ENCODE assay signal across 10 cellular contexts in the genomic region with DNA sequence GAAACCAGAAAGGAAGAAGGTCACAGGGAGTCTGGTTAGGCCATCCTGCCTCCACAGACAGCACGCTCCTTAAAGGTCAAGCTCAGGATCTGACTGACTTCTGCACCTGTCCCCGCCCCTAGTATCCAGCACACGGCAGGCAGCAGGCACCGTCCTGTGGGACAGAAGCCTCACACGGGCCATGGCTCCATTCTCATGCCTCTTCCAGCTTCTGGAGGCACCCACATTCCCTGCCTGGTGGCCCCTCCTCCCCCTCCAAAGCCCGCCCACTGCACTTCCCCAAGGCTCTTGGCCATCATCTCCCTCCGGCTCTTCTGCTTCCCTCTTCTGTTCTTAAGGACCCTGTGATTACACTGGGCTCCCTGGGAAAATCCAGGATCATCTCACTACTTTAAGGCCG. TPM values are rescaled to one million over a fixed set of nuclear protein-coding genes. Genes with fewer than 3 reads are reported as not detected.
DNase-seq lines count a peak whose midpoint lies in the region; ATAC-seq and TF ChIP-seq lines count a peak whose summit lies in the region.
"Had no signal": no experiment of that assay in that cellular context is flagged by ENCODE, and none has a peak within 500 bp of the region (broad histone marks: within the 10 kb centered on the region; RNA-seq: fewer than 3 reads in every experiment).

No MANE protein-coding gene starts in this region.

- no peaks in the 10 kb centered on the region for H3K27me3 ChIP-seq in CD4-positive, CD25-positive, alpha-beta regulatory T cell (ENCODE audit: control insufficient read depth, insufficient read depth, low read length)
- H3K27me3 ChIP-seq in duodenal mucosa (ENCODE audit: control insufficient read depth in 1 of 2, insufficient read depth in 2 of 2, low read length in 2 of 2): no peaks in the 10 kb centered on the region
- H3K27me3 ChIP-seq in neural progenitor cell: no peaks in the 10 kb centered on the region
- H3K27me3 ChIP-seq in trophoblast cell (ENCODE audit: insufficient read depth, low read length): no peaks in the 10 kb centered on the region

- H3K18ac ChIP-seq in trophoblast cell (ENCODE audit: low read length): no peak overlapping the region

- H2AK5ac ChIP-seq in trophoblast cell (ENCODE audit: low read length): no peak overlapping the region

- peaks cover 55% of the 10 kb centered on the region for H4K20me1 ChIP-seq in neural progenitor cell (ENCODE audit: low read depth)

- POLR2A ChIA-PET in HEK293 (lab: Yijun Ruan, JAX): interaction anchor here (0.6 to 1.6 kb wide), 2 partner anchors 10 to 1439 kb away, joined by 3 to 6 read pairs; no protein-coding TSS in a partner anchor

- H3F3A ChIP-seq in neural progenitor cell (ENCODE audit: low read depth): no peaks in the 10 kb centered on the region

- no peak overlapping the region for H4K8ac ChIP-seq in trophoblast cell (ENCODE audit: low read depth, low read length)

- no peak overlapping the region for H3K14ac ChIP-seq in trophoblast cell (ENCODE audit: low read length)

- H3K27me3 Mint-ChIP-seq in CD4-positive, CD25-positive, alpha-beta regulatory T cell: peaks cover 15% of the 10 kb centered on the region
- peaks cover 13% of the 10 kb centered on the region for H3K27me3 Mint-ChIP-seq in neural progenitor cell (ENCODE audit: insufficient read depth, low read depth)
- no peaks in the 10 kb centered on the region for H3K27me3 Mint-ChIP-seq in stimulated activated naive CD8-positive, alpha-beta T cell treated with anti-CD3 and anti-CD28 coated beads, Interleukin-15, amount 100 ng/mL, for 72 hours

- H3K4me1 Mint-ChIP-seq in CD4-positive, CD25-positive, alpha-beta regulatory T cell: peaks cover 8 to 68% (median 42%) of the 10 kb centered on the region in 4 donors
- peaks cover 38% of the 10 kb centered on the region for H3K4me1 Mint-ChIP-seq in neural progenitor cell
- H3K4me1 Mint-ChIP-seq in stimulated activated naive CD8-positive, alpha-beta T cell treated with anti-CD3 and anti-CD28 coated beads, Interleukin-15, amount 100 ng/mL, for 72 hours: peaks cover 70% of the 10 kb centered on the region

- no peak overlapping the region for H2BK12ac ChIP-seq in trophoblast cell (ENCODE audit: low read length)

- no peaks in the 10 kb centered on the region for H3K9me3 ChIP-seq in CD4-positive, CD25-positive, alpha-beta regulatory T cell (ENCODE audit: control insufficient read depth in 2 of 2, low read length in 2 of 2)
- H3K9me3 ChIP-seq in HEK293 (ENCODE audit: control insufficient read depth, insufficient read depth, low read depth, low read length) (no peaks in the 10 kb centered on the region), duodenal mucosa (ENCODE audit: control insufficient read depth in 1 of 2, low read length in 2 of 2) (no peaks in the 10 kb centered on the region), neural progenitor cell (ENCODE audit: low read depth) (no peaks in the 10 kb centered on the region), trophoblast cell (ENCODE audit: insufficient read depth, low read depth, low read length) (no peaks in the 10 kb centered on the region)

- peaks cover 9% of the 10 kb centered on the region for H3K36me3 ChIP-seq in CD4-positive, CD25-positive, alpha-beta regulatory T cell (ENCODE audit: control insufficient read depth, insufficient read depth, low read length)
- H3K36me3 ChIP-seq in HEK293 (ENCODE audit: control insufficient read depth in 2 of 2, insufficient read depth in 1 of 2, low read length in 2 of 2) (peaks cover 0 to 37% of the 10 kb centered on the region in 2 experiments; a peak in 1 of 3 replicates), duodenal mucosa (ENCODE audit: control insufficient read depth in 1 of 2, insufficient read depth in 2 of 2, low read length in 2 of 2) (peaks cover 0 to 18% of the 10 kb centered on the region in 2 donors), neural progenitor cell (no peaks in the 10 kb centered on the region), trophoblast cell (ENCODE audit: control insufficient read depth in 1 of 2, insufficient read depth in 2 of 2, low read length in 2 of 2) (peaks cover 15 to 17% of the 10 kb centered on the region in 2 experiments)

- no peak overlapping the region for H4K12ac ChIP-seq in trophoblast cell (ENCODE audit: low read depth, low read length)

- H2AFZ ChIP-seq in neural progenitor cell (replicated peaks) (no peak overlapping the region), trophoblast cell (ENCODE audit: insufficient read depth, low read length, poor library complexity) (no peak overlapping the region)

- H4K91ac ChIP-seq in trophoblast cell (ENCODE audit: low read depth, low read length): no peak overlapping the region

- no peak overlapping the region for H3K4me3 ChIP-seq in CD4-positive, CD25-positive, alpha-beta regulatory T cell (ENCODE audit: low read depth, low read length)
- H3K4me3 ChIP-seq in HEK293 (ENCODE audit: low read depth, low read length): no peak overlapping the region
- H3K4me3 ChIP-seq in duodenal mucosa (ENCODE audit: low read depth in 1 of 2, low read length in 2 of 2): peak overlapping the region; percentile 37 to 63
- H3K4me3 ChIP-seq in neural progenitor cell: no peak overlapping the region
- H3K4me3 ChIP-seq in trophoblast cell (ENCODE audit: low read depth, low read length): no peak overlapping the region

- TF ChIP-seq CTCF in HEK293 (tag by site-specific recombination; IDR thresholded peaks at IDR 0.05) (no peak), neural progenitor cell (IDR thresholded peaks at IDR 0.05) (no peak)

- H3K79me1 ChIP-seq in trophoblast cell (ENCODE audit: low read length): peaks cover 14% of the 10 kb centered on the region

- no CpG with 5 or more reads among the region's 8 CpGs for WGBS in trophoblast cell (ENCODE audit: extremely low coverage, insufficient coverage, insufficient read length)

- peak overlapping the region; percentile 74 to 85 (median 75) for H3K27ac Mint-ChIP-seq in CD4-positive, CD25-positive, alpha-beta regulatory T cell
- no peak overlapping the region for H3K27ac Mint-ChIP-seq in neural progenitor cell
- H3K27ac Mint-ChIP-seq in stimulated activated naive CD8-positive, alpha-beta T cell treated with anti-CD3 and anti-CD28 coated beads, Interleukin-15, amount 100 ng/mL, for 72 hours: peak overlapping the region in 1 of 2 donors; percentile 91

- peaks cover 49% of the 10 kb centered on the region for H3K4me1 ChIP-seq in CD4-positive, CD25-positive, alpha-beta regulatory T cell (ENCODE audit: control insufficient read depth, insufficient read depth, low read length, poor library complexity, severe bottlenecking)
- H3K4me1 ChIP-seq in HEK293 (ENCODE audit: control insufficient read depth, insufficient read depth, low read length) (peaks cover 17% of the 10 kb centered on the region), duodenal mucosa (ENCODE audit: control insufficient read depth in 1 of 2, insufficient read depth in 2 of 2, low read length in 2 of 2) (peaks cover 50 to 59% of the 10 kb centered on the region in 2 donors), neural progenitor cell (peaks cover 11% of the 10 kb centered on the region), trophoblast cell (ENCODE audit: control insufficient read depth in 1 of 2, insufficient read depth in 2 of 2, low read length in 2 of 2) (peaks cover 22 to 29% of the 10 kb centered on the region in 2 experiments)

- DNase-seq in CD4-positive, CD25-positive, alpha-beta regulatory T cell: no peak
- DNase-seq in neural progenitor cell (ENCODE audit: low spot score) (no peak), SW480 (ENCODE audit: low spot score) (no peak), trophoblast cell (no peak)
- DNase-seq in stimulated activated naive CD8-positive, alpha-beta T cell treated with anti-CD3 and anti-CD28 coated beads, Interleukin-15, amount 100 ng/mL, for 72 hours: no peak
- no peak for DNase-seq in NK-92 treated with Interleukin-12 subunit alpha and Interleukin-12 subunit beta, amount 100 ng/mL, for 24 hours (lab: John Stamatoyannopoulos, UW)
- DNase-seq: effector CD8-positive, alpha-beta T cell; glutamatergic neuron had no signal

- CTCF ChIA-PET in HEK293 (lab: Yijun Ruan, JAX): interaction anchor here (0.8 to 4.0 kb wide), 4 partner anchors 13 to 513 kb away, joined by 3 to 21 read pairs (median 4); no protein-coding TSS in a partner anchor

- H3K4ac ChIP-seq in trophoblast cell (ENCODE audit: low read depth, low read length): no peak overlapping the region

- H3K9ac ChIP-seq in duodenal mucosa (ENCODE audit: low read depth in 1 of 2, low read length in 2 of 2) (peak overlapping the region; percentile 51), neural progenitor cell (no peak overlapping the region), trophoblast cell (ENCODE audit: low read length) (no peak overlapping the region)

- no peak overlapping the region for H2BK5ac ChIP-seq in trophoblast cell (ENCODE audit: low read depth, low read length, poor library complexity)

- peaks cover 0 to 6% (median 0%) of the 10 kb centered on the region in 7 donors for H3K9me3 Mint-ChIP-seq in CD4-positive, CD25-positive, alpha-beta regulatory T cell
- H3K9me3 Mint-ChIP-seq in neural progenitor cell: peaks cover 3% of the 10 kb centered on the region
- no peaks in the 10 kb centered on the region for H3K9me3 Mint-ChIP-seq in stimulated activated naive CD8-positive, alpha-beta T cell treated with anti-CD3 and anti-CD28 coated beads, Interleukin-15, amount 100 ng/mL, for 72 hours

- H3K23ac ChIP-seq in trophoblast cell (ENCODE audit: low read length): no peak overlapping the region

- H2BK120ac ChIP-seq in trophoblast cell (ENCODE audit: insufficient read depth, low read length, poor library complexity): no peak overlapping the region

- H3K79me2 ChIP-seq in neural progenitor cell (ENCODE audit: low read depth): peaks cover 32% of the 10 kb centered on the region
- peaks cover 17% of the 10 kb centered on the region for H3K79me2 ChIP-seq in trophoblast cell (ENCODE audit: control insufficient read depth, insufficient read depth, low read length, poor library complexity)

- H3K4me3 Mint-ChIP-seq in CD4-positive, CD25-positive, alpha-beta regulatory T cell: peak overlapping the region; percentile 10 to 85 (median 60)
- peak overlapping the region; percentile 16 for H3K4me3 Mint-ChIP-seq in neural progenitor cell
- H3K4me3 Mint-ChIP-seq in stimulated activated naive CD8-positive, alpha-beta T cell treated with anti-CD3 and anti-CD28 coated beads, Interleukin-15, amount 100 ng/mL, for 72 hours: no peak overlapping the region

- no peak overlapping the region for H3K27ac ChIP-seq in CD4-positive, CD25-positive, alpha-beta regulatory T cell (ENCODE audit: insufficient read depth, low read length, poor library complexity, severe bottlenecking)
- H3K27ac ChIP-seq in HEK293 (ENCODE audit: extremely low read depth, low read depth, low read length): no peak overlapping the region
- H3K27ac ChIP-seq in duodenal mucosa (ENCODE audit: low read depth, low read length): peak overlapping the region; percentile 55
- H3K27ac ChIP-seq in neural progenitor cell: no peak overlapping the region
- H3K27ac ChIP-seq in trophoblast cell (ENCODE audit: low read depth, low read length): no peak overlapping the region

- no peak overlapping the region for H3K4me2 ChIP-seq in neural progenitor cell
- no peak overlapping the region for H3K4me2 ChIP-seq in trophoblast cell (ENCODE audit: low read length)

- H3K36me3 Mint-ChIP-seq in CD4-positive, CD25-positive, alpha-beta regulatory T cell: peaks cover 22% of the 10 kb centered on the region
- peaks cover 2% of the 10 kb centered on the region for H3K36me3 Mint-ChIP-seq in neural progenitor cell

- no peak for ATAC-seq in CD4-positive, CD25-positive, alpha-beta regulatory T cell (ENCODE audit: low read depth in 2 of 2)
- ATAC-seq in stimulated activated naive CD8-positive, alpha-beta T cell treated with anti-CD3 and anti-CD28 coated beads, Interleukin-15, amount 100 ng/mL, for 72 hours: no peak

RNA-seq across cellular contexts. Expression of gene CANT1, which starts 3.6 kb away (rescaled TPM):
- total RNA-seq in CD4-positive, CD25-positive, alpha-beta regulatory T cell: 49.6 TPM
- polyA plus RNA-seq in CD4-positive, CD25-positive, alpha-beta regulatory T cell: 10 to 100 TPM in 1 of 4 donors, 1 to 10 TPM in 3; 8.5 to 11.7 (median 9.6) TPM
- total RNA-seq in neural progenitor cell (ENCODE audit: low replicate concordance): 24.3 and 61.3 TPM in 2 replicates
- polyA plus RNA-seq in trophoblast cell (2013): 60.8 and 62.9 TPM in 2 replicates

RNA-seq across cellular contexts. Expression of gene C1QTNF1, which starts 18.0 kb away (rescaled TPM):
- total RNA-seq in CD4-positive, CD25-positive, alpha-beta regulatory T cell: not detected
- polyA plus RNA-seq in CD4-positive, CD25-positive, alpha-beta regulatory T cell: not detected
- 1.4 and 2.6 TPM in 2 replicates for total RNA-seq in neural progenitor cell (ENCODE audit: low replicate concordance)
- 11.5 and 12.7 TPM in 2 replicates for polyA plus RNA-seq in trophoblast cell (2013)

RNA-seq across cellular contexts. Expression of gene LGALS3BP, which starts 26.3 kb away (rescaled TPM):
- 25.0 TPM for total RNA-seq in CD4-positive, CD25-positive, alpha-beta regulatory T cell
- polyA plus RNA-seq in CD4-positive, CD25-positive, alpha-beta regulatory T cell: 10 to 100 TPM; 23.4 to 43.5 (median 28.8) TPM
- 17.5 and 64.3 TPM in 2 replicates for total RNA-seq in neural progenitor cell (ENCODE audit: low replicate concordance)
- polyA plus RNA-seq in trophoblast cell (2013): 9.1 and 9.3 TPM in 2 replicates

Comparison
In these comparisons a context has a peak if more than half of its experiments do, and no peak if none do; other contexts are left out.
1. H3K4me3 ChIP-seq: peak in duodenal mucosa (2 of 2); none in CD4-positive, CD25-positive, alpha-beta regulatory T cell (single experiment), HEK293 (single experiment), neural progenitor cell (single experiment) and trophoblast cell (single experiment).
2. H3K4me3 Mint-ChIP-seq: peak in CD4-positive, CD25-positive, alpha-beta regulatory T cell (4 of 4) and neural progenitor cell (single experiment); none in stimulated activated naive CD8-positive, alpha-beta T cell treated with anti-CD3 and anti-CD28 coated beads, Interleukin-15, amount 100 ng/mL, for 72 hours (0 of 2).
3. H3K9ac ChIP-seq: peak in duodenal mucosa (2 of 2); none in neural progenitor cell (single experiment) and trophoblast cell (single experiment).